In genomic region chr16:2151188-2152091, GRCh38 we compare ENCODE assay signal across 8 cellular contexts. TPM values are rescaled to one million over a fixed set of nuclear protein-coding genes. Genes with fewer than 3 reads are reported as not detected.
DNase-seq lines count a peak whose midpoint lies in the region; ATAC-seq, FAIRE-seq and TF ChIP-seq lines count a peak whose summit lies in the region.

No MANE protein-coding gene starts in this region.

- no peaks in the 10 kb centered on the region for H3K9me3 ChIP-seq in breast epithelium

- H3K27me3 ChIP-seq in breast epithelium: no peaks in the 10 kb centered on the region

- no peak for DNase-seq in GM12891 (ENCODE audit: insufficient read length, low spot score)
- peak; percentile 41 for DNase-seq in NAMALWA (ENCODE audit: low spot score)
- no peak for DNase-seq in breast epithelium (ENCODE audit: low spot score in 2 of 2)
- no peak for DNase-seq in progenitor cell of endocrine pancreas (ENCODE audit: low spot score, unreplicated experiment)
- DNase-seq in NCI-H2227 (lab: John Stamatoyannopoulos, UW; ENCODE audit: unreplicated experiment): no peak
- DNase-seq in DMS79 treated with DMSO at 0.1 percent for 48 hours (lab: John Stamatoyannopoulos, UW): no peak
- DNase-seq in occipital lobe (lab: John Stamatoyannopoulos, UW): no peak

- ATAC-seq in HG02571 (IDR thresholded peaks at IDR 0.05; ENCODE audit: unreplicated experiment): no peak

- peak overlapping the region; percentile 49 to 51 for H3K27ac ChIP-seq in breast epithelium

- H3K4me1 Mint-ChIP-seq in progenitor cell of endocrine pancreas (ENCODE audit: low read depth): peaks cover 36% of the 10 kb centered on the region

- no peak overlapping the region for H3K27ac Mint-ChIP-seq in progenitor cell of endocrine pancreas

- H3K36me3 ChIP-seq in breast epithelium: no peaks in the 10 kb centered on the region

- TF ChIP-seq CTCF in breast epithelium (IDR thresholded peaks at IDR 0.05) (no peak), progenitor cell of endocrine pancreas (IDR thresholded peaks at IDR 0.05; ENCODE audit: unreplicated experiment) (no peak)

- peak overlapping the region; percentile 60 for H3K4me3 Mint-ChIP-seq in progenitor cell of endocrine pancreas (ENCODE audit: low read depth)

- peak overlapping the region in 1 of 3 donors; percentile 21 for H3K4me3 ChIP-seq in breast epithelium

- peaks cover 30 to 40% of the 10 kb centered on the region in 2 donors for H3K4me1 ChIP-seq in breast epithelium

- peaks cover 5% of the 10 kb centered on the region for H3K36me3 Mint-ChIP-seq in progenitor cell of endocrine pancreas (ENCODE audit: insufficient read depth)

- FAIRE-seq in GM12891 (lab: Jason Lieb, UNC): no peak

- intact Hi-C loops in breast epithelium (cut with DNase I; ENCODE audit: low total_unique reads): no loop called here

- TF ChIP-seq POLR2A in GM12891 (IDR thresholded peaks at IDR 0.05; ENCODE audit: low read depth, low read length): no peak; the same call in 1 of the 2 replicates
- no peak for TF ChIP-seq POLR2A in breast epithelium (IDR thresholded peaks at IDR 0.05)

- no peaks in the 10 kb centered on the region for H3K9me3 Mint-ChIP-seq in progenitor cell of endocrine pancreas (ENCODE audit: low read depth)

- H3K27me3 Mint-ChIP-seq in progenitor cell of endocrine pancreas: no peaks in the 10 kb centered on the region

TF ChIP-seq in GM12891, 5 proteins besides CTCF, POLR2A, EP300 and RAD21:
- TF ChIP-seq PAX5 (IDR thresholded peaks at IDR 0.05; ENCODE audit: insufficient read depth, low read length, severe bottlenecking) (no peak), POU2F2 (IDR thresholded peaks at IDR 0.05; ENCODE audit: low read depth, low read length) (0 out of 2 replicates have a peak, but pooled peaks have one; percentile 10), SPI1 (IDR thresholded peaks at IDR 0.05; ENCODE audit: low read depth, low read length) (no peak), POLR2AphosphoS5 (IDR thresholded peaks at IDR 0.05; ENCODE audit: low read depth, low read length) (peak; percentile 63; the same call in 1 of the 2 replicates)

RNA-seq across cellular contexts. Expression of gene RAB26, which starts 3.0 kb away (rescaled TPM):
- polyA plus RNA-seq in GM12891 (2012; ENCODE audit: low read depth, missing spikeins): 0.82 TPM
- total RNA-seq in breast epithelium (1 to 10 TPM in 2 of 3 donors, not detected in 1; 3.5 to 3.9 TPM), progenitor cell of endocrine pancreas (20.4 and 23.3 TPM in 2 replicates), occipital lobe (5.8 TPM)

RNA-seq across cellular contexts. Expression of gene TRAF7, which starts 4.1 kb away (rescaled TPM):
- polyA plus RNA-seq in GM12891 (2012; ENCODE audit: low read depth, missing spikeins): 38.2 TPM
- total RNA-seq in breast epithelium: 10 to 100 TPM; 28.4 to 35.4 (median 32.5) TPM
- total RNA-seq in progenitor cell of endocrine pancreas: 79.6 and 85.2 TPM in 2 replicates
- 35.6 TPM for total RNA-seq in occipital lobe

RNA-seq across cellular contexts. Expression of gene PKD1, which starts 15.7 kb away (rescaled TPM):
- 24.2 TPM for polyA plus RNA-seq in GM12891 (2012; ENCODE audit: low read depth, missing spikeins)
- total RNA-seq in breast epithelium: 100 to 1,000 TPM in 2 of 3 donors, 10 to 100 TPM in 1; 74.2 to 110 (median 107) TPM
- 96.2 and 97.8 TPM in 2 replicates for total RNA-seq in progenitor cell of endocrine pancreas
- total RNA-seq in occipital lobe: 70.3 TPM

RNA-seq across cellular contexts. Expression of gene CASKIN1, which starts 45.0 kb away (rescaled TPM):
- polyA plus RNA-seq in GM12891 (2012; ENCODE audit: low read depth, missing spikeins): 0.55 TPM
- total RNA-seq in breast epithelium (under 1 TPM in 2 of 3 donors, not detected in 1; 0.33 to 0.44 TPM), progenitor cell of endocrine pancreas (12.7 and 13.1 TPM in 2 replicates), occipital lobe (23.6 TPM)

RNA-seq across cellular contexts. Expression of gene MLST8, which starts 53.8 kb away (rescaled TPM):
- 51.9 TPM for polyA plus RNA-seq in GM12891 (2012; ENCODE audit: low read depth, missing spikeins)
- total RNA-seq in breast epithelium (10 to 100 TPM; 42.7 to 48.1 (median 46.5) TPM), progenitor cell of endocrine pancreas (51.5 TPM in 2 replicates), occipital lobe (10.5 TPM)
